Comparison of ENCODE assay signal across 27 cellular contexts in genomic region chr3:87898971-87899370, GRCh38.
"Had no signal": no experiment of that assay in that cellular context is flagged by ENCODE, and none has a peak within 500 bp of the region (broad histone marks: within the 10 kb centered on the region; RNA-seq: fewer than 3 reads in every experiment).

No MANE protein-coding gene starts in this region.

- H3K4me3 ChIP-seq: stomach, suprapubic skin, testis, thoracic aorta, thyroid gland, tibial artery, tibial nerve, transverse colon, upper lobe of left lung, upper lobe of right lung, uterus, vagina had no signal

- H3K36me3 ChIP-seq: stomach, suprapubic skin, thoracic aorta, thyroid gland, tibial artery, tibial nerve, transverse colon, upper lobe of left lung, upper lobe of right lung, uterus, vagina had no signal

- FAIRE-seq: urothelium cell line had no signal

- H3K27me3 ChIP-seq: stomach, suprapubic skin, testis, thyroid gland, tibial artery, tibial nerve, transverse colon, upper lobe of left lung, upper lobe of right lung, uterus, vagina had no signal

- ATAC-seq: stimulated activated effector memory CD8-positive, alpha-beta T cell treated with anti-CD3 and anti-CD28 coated beads, Interleukin-12 subunit alpha, Interleukin-12 subunit beta, amount 100 ng/mL, for 72 hours; stimulated activated memory B cell treated with anti-CD40 and anti-IgM and Interleukin-4, amounts not matched to agents 10 μg/mL and 1 μg/mL and 100 μg/mL, for 72 hours; stimulated activated naive B cell treated with anti-CD40 and anti-IgM and Interleukin-4, amounts not matched to agents 10 μg/mL and 1 μg/mL and 100 μg/mL, for 72 hours; stimulated activated naive CD8-positive, alpha-beta T cell treated with anti-CD3 and anti-CD28 coated beads, Interleukin-15, amount 100 ng/mL, for 72 hours; stimulated activated naive CD8-positive, alpha-beta T cell treated with anti-CD3 and anti-CD28 coated beads, Interleukin-15, Interleukin-2, amounts not matched to agents 100 U/mL and 50 U/mL, for 24 hours; upper lobe of right lung had no signal

- H3K9me3 ChIP-seq: stomach, suprapubic skin, testis, thoracic aorta, thyroid gland, tibial artery, tibial nerve, transverse colon, upper lobe of left lung, upper lobe of right lung, uterus, vagina had no signal

- H3K27ac ChIP-seq: stomach, suprapubic skin, testis, thoracic aorta, thyroid gland, tibial artery, tibial nerve, transverse colon, upper lobe of left lung, upper lobe of right lung, uterus, vagina had no signal

- DNase-seq: stimulated activated CD4-positive, alpha-beta T cell treated with anti-CD3 and anti-CD28 coated beads, Interleukin-2, amount 100 ng/mL, for 48 hours; stimulated activated CD4-positive, alpha-beta T cell treated with anti-CD3 and anti-CD28 coated beads, Interleukin-4, amount 100 ng/mL, for 1 hour; stimulated activated CD4-positive, alpha-beta T cell treated with anti-CD3 and anti-CD28 coated beads, Interleukin-4, amount 100 ng/mL, for 24 hours; stimulated activated CD4-positive, alpha-beta T cell treated with anti-CD3 and anti-CD28 coated beads, Interleukin-4, amount 100 ng/mL, for 4 hours; stimulated activated CD8-positive, alpha-beta memory T cell treated with anti-CD3 and anti-CD28 coated beads, Interleukin-4, amount 100 ng/mL, for 48 hours; stimulated activated naive B cell treated with anti-CD40 and anti-IgM and Interleukin-4, amounts not matched to agents 10 μg/mL and 1 μg/mL and 100 μg/mL, for 72 hours; stimulated activated naive CD4-positive, alpha-beta T cell; stimulated activated naive CD4-positive, alpha-beta T cell treated with Interleukin-2 at 50 U/mL for 16 hours; stimulated activated naive CD8-positive, alpha-beta T cell treated with anti-CD3 and anti-CD28 coated beads, Interleukin-15, amount 100 ng/mL, for 72 hours; stimulated activated naive CD8-positive, alpha-beta T cell treated with anti-CD3 and anti-CD28 coated beads, Interleukin-15, Interleukin-2, amounts not matched to agents 100 U/mL and 50 U/mL, for 24 hours; stomach; substantia nigra; testis; thyroid gland; tibial artery; transverse colon; trophoblast cell; upper lobe of left lung; upper lobe of right lung; uterus had no signal

- H3K4me1 ChIP-seq: stomach, suprapubic skin, testis, thyroid gland, tibial artery, tibial nerve, transverse colon, upper lobe of left lung, upper lobe of right lung, uterus, vagina had no signal
